Comparison of ENCODE assay signal across 8 cellular contexts in genomic region chr11:131910491-131911387, GRCh38.
DNase-seq lines count a peak whose midpoint lies in the region; ATAC-seq and TF ChIP-seq lines count a peak whose summit lies in the region.

No MANE protein-coding gene starts in this region.

- in situ Hi-C loops in GM13977 (cut with MboI; ENCODE audit: low pct_unique_long_range_greater_than_20kb, low sequenced_read_pairs, unreplicated experiment) = no loop called here

- ATAC-seq in esophagus mucosa = no peak

- intact Hi-C loops in posterior cingulate gyrus (cut with DNase I) = loop anchor here (2.0 to 5.0 kb wide), 2 partner anchors 44 to 163 kb away; no protein-coding TSS in a partner anchor

- H3K4me3 ChIP-seq in GM12865 (ENCODE audit: low read depth, low read length) (peak overlapping the region; percentile 8; the same call in 1 of the 2 replicates), fibroblast of villous mesenchyme (ENCODE audit: low read depth, low read length) (peak overlapping the region; percentile 61)

- no peak for TF ChIP-seq CTCF in GM12865 (IDR thresholded peaks at IDR 0.05; ENCODE audit: insufficient read depth, low read depth, low read length, missing control alignments)
- no peak for TF ChIP-seq CTCF in fibroblast of villous mesenchyme (IDR thresholded peaks at IDR 0.05; ENCODE audit: insufficient read depth, low read depth, low read length)
- TF ChIP-seq CTCF in GM13977 (IDR thresholded peaks at IDR 0.05; ENCODE audit: extremely low read depth, insufficient read depth, missing control alignments) = no peak

- no peak for DNase-seq in GM12865 (ENCODE audit: low read depth)
- peak; percentile 13 for DNase-seq in NOMO-1 treated with DMSO at 0.1 percent for 48 hours (lab: John Stamatoyannopoulos, UW; ENCODE audit: unreplicated experiment)
- peak; percentile 44 for DNase-seq in fibroblast of villous mesenchyme (ENCODE audit: low read depth)
- peak in 7 of 10 donors; percentile 38 to 92 (median 53) for DNase-seq in posterior cingulate gyrus
- DNase-seq in HPDE6-E6E7 (ENCODE audit: extremely low spot score) = no peak
- DNase-seq in activated gamma-delta T cell treated with Interleukin-2 at 50 U/mL for 16 hours = no peak
- DNase-seq in GM13977 (ENCODE audit: low spot score) = no peak

Comparison
In these comparisons a context has a peak if more than half of its experiments do, and no peak if none do; other contexts are left out.
1. DNase-seq: peak in NOMO-1 treated with DMSO at 0.1 percent for 48 hours (single experiment), fibroblast of villous mesenchyme (single experiment) and posterior cingulate gyrus (7 of 10); none in GM12865 (single experiment), HPDE6-E6E7 (single experiment), activated gamma-delta T cell treated with Interleukin-2 at 50 U/mL for 16 hours (single experiment) and GM13977 (single experiment).